2 cellular contexts compared by ENCODE assay signal in genomic region chr16:76243620-76244019, GRCh38.
TF ChIP-seq lines count a peak whose summit lies in the region.

No MANE protein-coding gene starts in this region.

TF ChIP-seq in HepG2, 621 proteins besides CTCF, POLR2A, EP300 and RAD21:
- TF ChIP-seq MAFK (conservative IDR thresholded peaks at IDR 0.05 in 1 of 2, IDR thresholded peaks at IDR 0.05 in 1 of 2; ENCODE audit: low read length in 2 of 2): peak; percentile 92 to 97
- no peak for TF ChIP-seq U2AF1 (optimal IDR thresholded peaks at IDR 0.05; ENCODE audit: low read depth, low read length)
- TF ChIP-seq MAFF (IDR thresholded peaks at IDR 0.05; ENCODE audit: low read depth, low read length): peak; percentile 94

TF ChIP-seq in K562, 482 proteins besides CTCF, POLR2A, EP300 and RAD21:
- TF ChIP-seq BRCA1 (IDR thresholded peaks at IDR 0.05): no peak
- no peak for TF ChIP-seq BRCA1 (CRISPR knock-in tag; IDR thresholded peaks at IDR 0.05)
- no peak for TF ChIP-seq TFAM (CRISPR knock-in tag; conservative IDR thresholded peaks at IDR 0.05)
- peak; percentile 50; the same call in 1 of the 2 replicates for TF ChIP-seq MAFK (IDR thresholded peaks at IDR 0.05; ENCODE audit: low read length)
- peak; percentile 54 for TF ChIP-seq MAFF (IDR thresholded peaks at IDR 0.05; ENCODE audit: low read length)
- TF ChIP-seq ZNF584 (CRISPR knock-in tag; IDR thresholded peaks at IDR 0.05; ENCODE audit: low read depth): no peak
- 0 out of 2 replicates have a peak, but pooled peaks have one; percentile 17 for TF ChIP-seq MAFG (tag; conservative IDR thresholded peaks at IDR 0.05)
- TF ChIP-seq POLR2B (IDR thresholded peaks at IDR 0.05; ENCODE audit: low read depth, partially characterized antibody): no peak
- TF ChIP-seq ZNF316 (IDR thresholded peaks at IDR 0.05): peak; percentile 53
- no peak for TF ChIP-seq JUN (IDR thresholded peaks at IDR 0.05; ENCODE audit: borderline replicate concordance, low read depth, low read length)
- TF ChIP-seq JUN (CRISPR knock-in tag; IDR thresholded peaks at IDR 0.05; ENCODE audit: borderline replicate concordance): no peak
TF ChIP-seq in K562: peak in this region for 4.
